In genomic region chr2:79512442-79513401, GRCh38 we compare ENCODE assay signal across 8 cellular contexts.
DNase-seq lines count a peak whose midpoint lies in the region; ATAC-seq lines count a peak whose summit lies in the region.

TSS of gene CTNNA2 (plus strand) at chr2:79513051.

- DNase-seq in ELF-1 (ENCODE audit: low read depth, low spot score) (peak; percentile 67), NCI-H345 treated with DMSO at 0.1 percent for 48 hours (lab: John Stamatoyannopoulos, UW; ENCODE audit: unreplicated experiment) (peak; percentile 98), astrocyte of the hippocampus (ENCODE audit: low read depth, low spot score) (peak; percentile 82), inferior parietal cortex (ENCODE audit: extremely low spot score) (peak; percentile 74)
- DNase-seq in stimulated activated CD4-positive, alpha-beta T cell treated with anti-CD3 and anti-CD28 coated beads, TNF-alpha, amount 100 ng/mL, for 48 hours (ENCODE audit: low read depth in 3 of 3): peak in 2 of 3 donors; percentile 1 to 6

- ATAC-seq in HG02642 (IDR thresholded peaks at IDR 0.05; ENCODE audit: poor library complexity, unreplicated experiment): peak; percentile 77
- ATAC-seq in HG02798 (IDR thresholded peaks at IDR 0.05; ENCODE audit: poor library complexity, unreplicated experiment): no peak
- no peak for ATAC-seq in GM19324 (IDR thresholded peaks at IDR 0.05; ENCODE audit: low FRiP score, unreplicated experiment)

Comparison
In these comparisons a context has a peak if more than half of its experiments do, and no peak if none do; other contexts are left out.
1. DNase-seq: peak in every context shown above with its lines; median percentile 98 in NCI-H345 treated with DMSO at 0.1 percent for 48 hours; 82 in astrocyte of the hippocampus; 74 in inferior parietal cortex; 67 in ELF-1; 4 in stimulated activated CD4-positive, alpha-beta T cell treated with anti-CD3 and anti-CD28 coated beads, TNF-alpha, amount 100 ng/mL, for 48 hours.